In genomic region chr11:28539239-28540025, GRCh38 we compare ENCODE assay signal across 25 cellular contexts.
"Had no signal": no experiment of that assay in that cellular context is flagged by ENCODE, and none has a peak within 500 bp of the region (broad histone marks: within the 10 kb centered on the region; RNA-seq: fewer than 3 reads in every experiment).

No MANE protein-coding gene starts in this region.

- ATAC-seq: activated CD4-positive, alpha-beta T cell treated with anti-CD3 and anti-CD28 coated beads for 36 hours; activated T-cell treated with anti-CD3 and anti-CD28 coated beads, Interleukin-2, amount 50 U/mL, for 4 hours; gastrocnemius medialis; left ventricle myocardium superior; natural killer cell treated with Interleukin-12 subunit alpha and Interleukin-12 subunit beta and Interleukin-15 and Interleukin-18, amount 100 ng/mL, for 72 hours; pancreas; right cardiac atrium; stimulated activated memory B cell treated with anti-CD40 and anti-IgM and Interleukin-4, amounts not matched to agents 10 μg/mL and 1 μg/mL and 100 μg/mL, for 72 hours had no signal

- H3K36me3 ChIP-seq: gastrocnemius medialis, neutrophil, pancreas, stomach, suprapubic skin, tibial nerve had no signal

- H3K36me3 Mint-ChIP-seq: activated naive CD8-positive, alpha-beta T cell treated with anti-CD3 and anti-CD28 coated beads for 36 hours; natural killer cell treated with Interleukin-12 subunit alpha and Interleukin-12 subunit beta and Interleukin-15 and Interleukin-18, amount 100 ng/mL, for 72 hours; stimulated activated memory B cell treated with anti-CD40 and anti-IgM and Interleukin-4, amounts not matched to agents 10 μg/mL and 1 μg/mL and 100 μg/mL, for 72 hours had no signal

- H3K9me3 Mint-ChIP-seq: activated B cell treated with CpG ODN at 0.5 μM for 24 hours; activated naive CD8-positive, alpha-beta T cell treated with anti-CD3 and anti-CD28 coated beads for 36 hours; activated T-cell treated with anti-CD3 and anti-CD28 coated beads, Interleukin-2, amount 50 U/mL, for 4 hours; stimulated activated memory B cell treated with anti-CD40 and anti-IgM and Interleukin-4, amounts not matched to agents 10 μg/mL and 1 μg/mL and 100 μg/mL, for 72 hours; T-helper 1 cell treated with Interleukin-12 subunit alpha and Interleukin-12 subunit beta and Interleukin-4 antibody, amounts not matched to agents 30 μg/mL and 1 μg/mL, for 36 hours had no signal

- H3K9me3 ChIP-seq: gastrocnemius medialis, neutrophil, pancreas, stomach, suprapubic skin, tibial nerve had no signal

- H3K4me1 Mint-ChIP-seq: activated B cell treated with CpG ODN at 0.5 μM for 24 hours; activated CD4-positive, alpha-beta T cell treated with anti-CD3 and anti-CD28 coated beads for 36 hours; activated naive CD8-positive, alpha-beta T cell treated with anti-CD3 and anti-CD28 coated beads for 36 hours; stimulated activated memory B cell treated with anti-CD40 and anti-IgM and Interleukin-4, amounts not matched to agents 10 μg/mL and 1 μg/mL and 100 μg/mL, for 72 hours had no signal

- H3K27ac Mint-ChIP-seq: activated B cell treated with CpG ODN at 0.5 μM for 24 hours; activated CD4-positive, alpha-beta T cell treated with anti-CD3 and anti-CD28 coated beads for 36 hours; activated naive CD8-positive, alpha-beta T cell treated with anti-CD3 and anti-CD28 coated beads for 36 hours; natural killer cell treated with Interleukin-12 subunit alpha and Interleukin-12 subunit beta and Interleukin-15 and Interleukin-18, amount 100 ng/mL, for 72 hours; stimulated activated memory B cell treated with anti-CD40 and anti-IgM and Interleukin-4, amounts not matched to agents 10 μg/mL and 1 μg/mL and 100 μg/mL, for 72 hours; T-helper 1 cell treated with Interleukin-12 subunit alpha and Interleukin-12 subunit beta and Interleukin-4 antibody, amounts not matched to agents 30 μg/mL and 1 μg/mL, for 36 hours had no signal

- H3K4me3 ChIP-seq: coronary artery, gastrocnemius medialis, pancreas, skin epidermis, stomach, suprapubic skin, tibial nerve had no signal

- H3K27me3 Mint-ChIP-seq: activated B cell treated with CpG ODN at 0.5 μM for 24 hours; activated naive CD8-positive, alpha-beta T cell treated with anti-CD3 and anti-CD28 coated beads for 36 hours; natural killer cell treated with Interleukin-12 subunit alpha and Interleukin-12 subunit beta and Interleukin-15 and Interleukin-18, amount 100 ng/mL, for 72 hours had no signal

- H3K4me3 Mint-ChIP-seq: activated B cell treated with CpG ODN at 0.5 μM for 24 hours; activated CD4-positive, alpha-beta T cell treated with anti-CD3 and anti-CD28 coated beads for 36 hours; activated naive CD8-positive, alpha-beta T cell treated with anti-CD3 and anti-CD28 coated beads for 36 hours; activated T-cell treated with anti-CD3 and anti-CD28 coated beads, Interleukin-2, amount 50 U/mL, for 4 hours; natural killer cell treated with Interleukin-12 subunit alpha and Interleukin-12 subunit beta and Interleukin-15 and Interleukin-18, amount 100 ng/mL, for 72 hours; stimulated activated memory B cell treated with anti-CD40 and anti-IgM and Interleukin-4, amounts not matched to agents 10 μg/mL and 1 μg/mL and 100 μg/mL, for 72 hours; T-helper 1 cell treated with Interleukin-12 subunit alpha and Interleukin-12 subunit beta and Interleukin-4 antibody, amounts not matched to agents 30 μg/mL and 1 μg/mL, for 36 hours had no signal

- H3K4me1 ChIP-seq: gastrocnemius medialis, pancreas, stomach, suprapubic skin, tibial nerve had no signal

- H3K27ac ChIP-seq: coronary artery, gastrocnemius medialis, neutrophil, pancreas, skin epidermis, stomach, suprapubic skin, tibial nerve had no signal

- H3K27me3 ChIP-seq: gastrocnemius medialis, neutrophil, pancreas, stomach, suprapubic skin, tibial nerve had no signal

- DNase-seq: activated B cell treated with CpG ODN at 0.5 μM for 24 hours; activated CD4-positive, alpha-beta T cell treated with anti-CD3 and anti-CD28 coated beads for 36 hours; activated CD4-positive, alpha-beta T cell treated with anti-CD3 and anti-CD28 coated beads, Interleukin-2, amount 50 U/mL, for 4 hours; activated CD8-positive, alpha-beta memory T cell treated with anti-CD3 and anti-CD28 coated beads for 24 hours; activated CD8-positive, alpha-beta memory T cell treated with anti-CD3 and anti-CD28 coated beads, Interleukin-2, amount 50 U/mL, for 4 hours; activated naive CD4-positive, alpha-beta T cell treated with Interleukin-2 at 50 U/mL for 16 hours; activated naive CD8-positive, alpha-beta T cell treated with anti-CD3 and anti-CD28 coated beads for 36 hours; activated T-cell treated with anti-CD3 and anti-CD28 coated beads, Interleukin-2, amount 50 U/mL, for 4 hours; amniotic stem cell; gastrocnemius medialis; hippocampal formation; left ventricle myocardium superior; pancreas; right cardiac atrium; stimulated activated CD4-positive, alpha-beta T cell treated with anti-CD3 and anti-CD28 coated beads, Interleukin-1b, Interleukin-23, amount 100 ng/mL, for 48 hours; stomach; T1000 had no signal
